1 cellular context compared by ENCODE assay signal in the genomic region with DNA sequence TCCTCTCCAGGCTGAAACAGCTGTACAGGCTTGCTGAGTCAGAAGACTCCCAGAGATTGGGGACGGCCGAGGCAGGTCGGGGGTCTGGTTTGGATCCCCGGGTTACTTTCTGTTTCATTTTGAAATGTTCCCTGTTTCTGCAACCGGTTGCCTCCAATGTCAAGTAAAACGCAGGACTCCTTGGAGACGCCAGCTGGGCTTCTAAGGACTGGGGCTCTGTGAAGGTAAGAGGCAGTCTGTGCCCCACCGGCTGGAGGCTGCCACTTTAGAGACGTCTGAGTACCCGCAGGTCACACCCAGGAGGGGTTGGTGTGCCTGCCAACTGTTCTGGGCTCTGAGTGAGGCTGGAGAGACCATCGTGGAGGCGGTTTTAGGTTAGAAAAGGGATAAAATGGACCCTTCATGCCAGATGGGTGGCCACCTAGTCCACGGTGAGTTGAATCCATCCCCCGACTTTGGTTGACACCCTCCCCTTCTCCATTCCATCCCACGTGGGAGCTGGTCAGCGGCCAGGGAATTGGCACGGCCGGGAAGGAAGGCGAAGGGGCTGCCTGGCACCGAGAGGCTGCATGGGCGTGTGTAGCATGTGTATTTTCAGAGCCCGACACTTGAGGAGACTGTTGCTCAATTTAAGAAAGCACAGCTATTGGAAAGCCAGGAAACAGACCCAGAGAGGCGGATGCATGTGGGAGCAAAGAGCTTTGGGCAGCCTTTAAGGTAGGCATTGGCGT.
TF ChIP-seq lines count a peak whose summit lies in the region.

No MANE protein-coding gene starts in this region.

TF ChIP-seq in HepG2, 621 proteins besides CTCF, POLR2A, EP300 and RAD21 (continued from another document):
- TF ChIP-seq ARID2 (CRISPR knock-in tag; IDR thresholded peaks at IDR 0.05; ENCODE audit: borderline replicate concordance) (no peak), HNF4A (CRISPR knock-in tag; IDR thresholded peaks at IDR 0.05) (no peak), PAF1 (CRISPR knock-in tag; IDR thresholded peaks at IDR 0.05) (no peak)
